29 cellular contexts compared by ENCODE assay signal in the genomic region with DNA sequence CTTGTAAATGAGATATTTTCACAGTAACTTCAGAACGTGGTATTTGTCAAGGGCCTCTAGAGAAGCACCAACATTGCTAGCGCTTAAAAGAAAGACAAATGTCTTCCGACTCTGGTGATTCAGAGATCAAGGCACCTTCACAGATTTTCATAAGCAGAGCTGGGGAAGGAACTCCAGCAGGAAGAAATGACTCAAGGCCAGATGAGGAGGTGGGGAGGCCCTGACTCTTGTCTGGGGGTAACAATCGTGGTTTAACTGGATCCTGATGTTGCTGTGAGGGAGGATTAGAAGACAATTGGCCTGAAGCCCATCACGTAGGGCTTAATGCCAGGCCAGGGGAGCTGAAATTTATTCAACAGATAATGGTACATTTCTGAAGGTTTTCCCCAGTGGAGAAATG.
DNase-seq lines count a peak whose midpoint lies in the region; ATAC-seq, FAIRE-seq and TF ChIP-seq lines count a peak whose summit lies in the region.
"Had no signal": no experiment of that assay in that cellular context is flagged by ENCODE, and none has a peak within 500 bp of the region (broad histone marks: within the 10 kb centered on the region; RNA-seq: fewer than 3 reads in every experiment).

No MANE protein-coding gene starts in this region.

- H2AFZ ChIP-seq in GM23248: no peak overlapping the region
- H2AFZ ChIP-seq in astrocyte (ENCODE audit: low read depth, low read length): peak overlapping the region; percentile 62

- peaks cover 4% of the 10 kb centered on the region for H3K27me3 Mint-ChIP-seq in astrocyte (ENCODE audit: low read depth, unreplicated experiment)

- 43 to 48% methylated on average over 5 of the region's 5 CpGs for WGBS in GM23248 (ENCODE audit: low coverage in 1 of 2, low lambda C conversion rate in 2 of 2, missing lambda C conversion rate in 2 of 2), 2 experiments

- FAIRE-seq in astrocyte (lab: Jason Lieb, UNC): no peak
- FAIRE-seq: RCC 7860 had no signal

- no peak overlapping the region for H3K27ac Mint-ChIP-seq in astrocyte (ENCODE audit: unreplicated experiment)
- H3K27ac Mint-ChIP-seq: activated CD4-positive, alpha-beta memory T cell treated with anti-CD3 and anti-CD28 coated beads for 36 hours; CD14-positive monocyte; naive B cell; T-helper 2 cell treated with Interferon-gamma antibody and Interleukin-4, amounts not matched to agents 5 μg/mL and 100 μg/mL, for 36 hours had no signal

- no peaks in the 10 kb centered on the region for H3K9me3 Mint-ChIP-seq in astrocyte (ENCODE audit: unreplicated experiment)
- H3K9me3 Mint-ChIP-seq: activated CD4-positive, alpha-beta memory T cell treated with anti-CD3 and anti-CD28 coated beads for 36 hours; naive B cell; T-helper 2 cell treated with Interferon-gamma antibody and Interleukin-4, amounts not matched to agents 5 μg/mL and 100 μg/mL, for 36 hours had no signal

- H3K27me3 ChIP-seq in GM23248 (replicated peaks; ENCODE audit: insufficient read depth) (no peaks in the 10 kb centered on the region), astrocyte (ENCODE audit: insufficient read depth, low read length) (no peaks in the 10 kb centered on the region), foreskin keratinocyte (no peaks in the 10 kb centered on the region)
- H3K27me3 ChIP-seq: body of pancreas, dorsolateral prefrontal cortex, left lung, suprapubic skin, upper lobe of right lung had no signal

- H3K9ac ChIP-seq in GM23248 (no peak overlapping the region), astrocyte (ENCODE audit: low read length) (no peak overlapping the region)
- H3K9ac ChIP-seq: KMS-11 had no signal

- no peak overlapping the region for H3K4me3 Mint-ChIP-seq in astrocyte (ENCODE audit: unreplicated experiment)
- H3K4me3 Mint-ChIP-seq: activated CD4-positive, alpha-beta memory T cell treated with anti-CD3 and anti-CD28 coated beads for 36 hours; CD14-positive monocyte; naive B cell; T-helper 2 cell treated with Interferon-gamma antibody and Interleukin-4, amounts not matched to agents 5 μg/mL and 100 μg/mL, for 36 hours had no signal

- H3K4me1 Mint-ChIP-seq in astrocyte (ENCODE audit: low read depth, unreplicated experiment): peaks cover 22% of the 10 kb centered on the region
- H3K4me1 Mint-ChIP-seq: CD14-positive monocyte, naive B cell had no signal

- in situ Hi-C loops in GM23248 (cut with MboI): no loop called here

- H3K4me1 ChIP-seq in GM23248 (ENCODE audit: insufficient read depth): no peaks in the 10 kb centered on the region
- H3K4me1 ChIP-seq in astrocyte (ENCODE audit: insufficient read depth, low read length): peaks cover 6% of the 10 kb centered on the region
- no peaks in the 10 kb centered on the region for H3K4me1 ChIP-seq in foreskin keratinocyte
- H3K4me1 ChIP-seq: body of pancreas, Caco-2, left lung, suprapubic skin, upper lobe of right lung had no signal

- no peaks in the 10 kb centered on the region for H3K9me3 ChIP-seq in GM23248 (ENCODE audit: low read depth)
- no peaks in the 10 kb centered on the region for H3K9me3 ChIP-seq in astrocyte (ENCODE audit: insufficient read depth, low read depth, low read length)
- H3K9me3 ChIP-seq: body of pancreas, Caco-2, left lung, suprapubic skin, upper lobe of right lung had no signal

- H3K79me2 ChIP-seq in GM23248 (ENCODE audit: insufficient read depth) (no peaks in the 10 kb centered on the region), astrocyte (ENCODE audit: insufficient read depth, low read length) (no peaks in the 10 kb centered on the region)

- H3K9me2 ChIP-seq in GM23248 (ENCODE audit: insufficient read depth): no peaks in the 10 kb centered on the region

- ATAC-seq in foreskin keratinocyte (peak; percentile 25), GM18861 (IDR thresholded peaks at IDR 0.05; ENCODE audit: unreplicated experiment) (no peak)
- ATAC-seq: body of pancreas, left lung, sciatic nerve, upper lobe of right lung had no signal

- no peaks in the 10 kb centered on the region for H3K36me3 Mint-ChIP-seq in astrocyte (ENCODE audit: low read depth, unreplicated experiment)
- H3K36me3 Mint-ChIP-seq: activated CD4-positive, alpha-beta memory T cell treated with anti-CD3 and anti-CD28 coated beads for 36 hours; CD14-positive monocyte; naive B cell had no signal

- H4K20me1 ChIP-seq in GM23248 (ENCODE audit: insufficient read depth): no peaks in the 10 kb centered on the region
- H4K20me1 ChIP-seq in astrocyte (ENCODE audit: insufficient read depth, low read length): no peaks in the 10 kb centered on the region

- H3K27ac ChIP-seq in GM23248: no peak overlapping the region
- no peak overlapping the region for H3K27ac ChIP-seq in astrocyte (ENCODE audit: low read depth, low read length)
- H3K27ac ChIP-seq in foreskin keratinocyte: no peak overlapping the region
- H3K27ac ChIP-seq: body of pancreas, HL-60, KMS-11, left lung, suprapubic skin, upper lobe of right lung had no signal

- no peak for TF ChIP-seq CTCF in astrocyte (IDR thresholded peaks at IDR 0.05; ENCODE audit: insufficient read depth, low read depth, low read length)
- no peak for TF ChIP-seq CTCF in foreskin keratinocyte (conservative IDR thresholded peaks at IDR 0.05)

- H3K36me3 ChIP-seq in GM23248 (ENCODE audit: low read depth) (no peaks in the 10 kb centered on the region), astrocyte (ENCODE audit: insufficient read depth, low read length) (no peaks in the 10 kb centered on the region)
- H3K36me3 ChIP-seq: left lung, suprapubic skin, upper lobe of right lung had no signal

- DNase-seq in GM23248 (peak; percentile 14), astrocyte (ENCODE audit: low read depth) (peak; percentile 82), foreskin keratinocyte (no peak), skeletal muscle cell (ENCODE audit: low read depth) (peak; percentile 83), NCI-H524 treated with DMSO at 0.1 percent for 48 hours (lab: John Stamatoyannopoulos, UW) (no peak), H4 (ENCODE audit: low spot score) (no peak)
- DNase-seq: activated CD4-positive, alpha-beta memory T cell treated with anti-CD3 and anti-CD28 coated beads for 36 hours; activated CD4-positive, alpha-beta T cell treated with anti-CD3 and anti-CD28 coated beads for 1 hour; activated naive CD4-positive, alpha-beta T cell; body of pancreas; Caco-2; dorsolateral prefrontal cortex; GF-D8; left lung; MM.1S; naive B cell; NCI-H1930; NCI-H526 treated with DMSO at 0.1 percent for 48 hours; SIG-M5; stimulated activated naive CD4-positive, alpha-beta T cell treated with Interleukin-2 at 50 U/mL for 16 hours; upper lobe of right lung had no signal

- no peak overlapping the region for H3K4me3 ChIP-seq in GM23248
- no peak overlapping the region for H3K4me3 ChIP-seq in astrocyte (ENCODE audit: insufficient read depth, low read depth, low read length)
- H3K4me3 ChIP-seq in skeletal muscle cell (ENCODE audit: low read depth, low read length): no peak overlapping the region
- H3K4me3 ChIP-seq: body of pancreas, dorsolateral prefrontal cortex, left lung, suprapubic skin, upper lobe of right lung had no signal

- H3K4me2 ChIP-seq in GM23248 (ENCODE audit: unreplicated experiment) (no peak overlapping the region), astrocyte (ENCODE audit: low read length) (peak overlapping the region; percentile 44)
- H3K4me2 ChIP-seq: KMS-11 had no signal

- H3F3A ChIP-seq in GM23248 (ENCODE audit: insufficient read depth): no peaks in the 10 kb centered on the region

Comparison
In these comparisons a context has a peak if more than half of its experiments do, and no peak if none do; other contexts are left out.
1. DNase-seq: peak in GM23248 (single experiment), astrocyte (single experiment) and skeletal muscle cell (single experiment); none in foreskin keratinocyte (0 of 2), NCI-H524 treated with DMSO at 0.1 percent for 48 hours (single experiment) and H4 (single experiment).